Comparison of ENCODE assay signal across 1 cellular context in the genomic region with DNA sequence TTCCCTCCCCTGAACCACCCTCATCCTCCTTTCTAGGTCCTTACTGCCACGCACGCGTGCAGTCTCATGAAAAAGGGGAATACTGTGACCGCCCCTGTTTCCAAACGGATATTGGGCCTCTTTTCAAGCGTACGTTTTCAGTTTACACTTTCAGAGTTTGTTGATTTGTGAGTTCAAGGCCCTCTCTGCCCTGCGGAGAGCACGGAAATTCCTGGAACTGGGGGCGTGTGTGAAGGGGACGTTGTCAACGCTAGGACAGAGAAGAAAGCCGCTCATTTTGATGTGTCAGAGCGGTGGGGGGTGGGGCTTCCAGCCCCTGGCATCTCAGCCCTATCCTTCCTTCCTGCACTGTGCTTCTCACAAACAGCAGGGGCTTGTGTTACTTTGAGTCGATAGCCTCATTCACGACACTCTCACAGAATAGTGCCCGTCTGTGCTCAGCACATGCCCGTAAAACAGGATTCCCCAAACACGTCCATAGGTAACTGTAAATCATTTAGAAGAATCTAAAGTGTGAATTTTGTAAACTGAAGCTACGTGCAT.
A peak's percentile ranks its signal among the peaks of the same experiment; 100 is the strongest.
TF ChIP-seq lines count a peak whose summit lies in the region.

No MANE protein-coding gene starts in this region.

TF ChIP-seq in HepG2, 621 proteins besides CTCF, POLR2A, EP300 and RAD21 (continued from another document and continues in another):
- TF ChIP-seq PRDM15 (CRISPR knock-in tag; IDR thresholded peaks at IDR 0.05): peak; percentile 79; the same call in 1 of the 2 replicates
- TF ChIP-seq, protein P1, sequence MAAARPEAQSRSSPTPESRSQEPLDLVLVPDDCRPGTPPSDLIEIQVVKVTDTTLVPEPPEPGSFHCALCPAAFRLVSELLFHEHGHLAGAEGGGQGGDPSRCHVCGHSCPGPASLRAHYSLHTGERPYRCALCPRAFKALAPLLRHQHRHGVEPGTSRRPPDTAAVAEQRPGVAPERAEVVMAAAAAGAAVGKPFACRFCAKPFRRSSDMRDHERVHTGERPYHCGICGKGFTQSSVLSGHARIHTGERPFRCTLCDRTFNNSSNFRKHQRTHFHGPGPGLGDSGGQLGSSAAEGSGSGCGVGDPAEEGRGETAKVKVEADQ (CRISPR knock-in tag; IDR thresholded peaks at IDR 0.05; ENCODE audit: borderline replicate concordance): no peak
- TF ChIP-seq ZNF18 (CRISPR knock-in tag; IDR thresholded peaks at IDR 0.05; ENCODE audit: insufficient replicate concordance): peak; percentile 76
- 0 out of 2 replicates have a peak, but pooled peaks have one; percentile 44 for TF ChIP-seq DNMT3B (CRISPR knock-in tag; conservative IDR thresholded peaks at IDR 0.05)
- no peak for TF ChIP-seq TAF15 (IDR thresholded peaks at IDR 0.05; ENCODE audit: low read depth, low read length, poor library complexity, severe bottlenecking)
- TF ChIP-seq ZSCAN9 (CRISPR knock-in tag; IDR thresholded peaks at IDR 0.05; ENCODE audit: borderline replicate concordance): peak; percentile 80; the same call in 1 of the 2 replicates
- TF ChIP-seq ZNF121 (CRISPR knock-in tag; IDR thresholded peaks at IDR 0.05): no peak
- no peak for TF ChIP-seq FLYWCH1 (CRISPR knock-in tag; IDR thresholded peaks at IDR 0.05)
- TF ChIP-seq KDM5A (IDR thresholded peaks at IDR 0.05; ENCODE audit: borderline replicate concordance, low read length): no peak
- no peak for TF ChIP-seq ZNF879 (CRISPR knock-in tag; IDR thresholded peaks at IDR 0.05)
- TF ChIP-seq LCORL (IDR thresholded peaks at IDR 0.05): no peak
- peak; percentile 84 for TF ChIP-seq LCORL (CRISPR knock-in tag; IDR thresholded peaks at IDR 0.05)
- TF ChIP-seq, protein P2, sequence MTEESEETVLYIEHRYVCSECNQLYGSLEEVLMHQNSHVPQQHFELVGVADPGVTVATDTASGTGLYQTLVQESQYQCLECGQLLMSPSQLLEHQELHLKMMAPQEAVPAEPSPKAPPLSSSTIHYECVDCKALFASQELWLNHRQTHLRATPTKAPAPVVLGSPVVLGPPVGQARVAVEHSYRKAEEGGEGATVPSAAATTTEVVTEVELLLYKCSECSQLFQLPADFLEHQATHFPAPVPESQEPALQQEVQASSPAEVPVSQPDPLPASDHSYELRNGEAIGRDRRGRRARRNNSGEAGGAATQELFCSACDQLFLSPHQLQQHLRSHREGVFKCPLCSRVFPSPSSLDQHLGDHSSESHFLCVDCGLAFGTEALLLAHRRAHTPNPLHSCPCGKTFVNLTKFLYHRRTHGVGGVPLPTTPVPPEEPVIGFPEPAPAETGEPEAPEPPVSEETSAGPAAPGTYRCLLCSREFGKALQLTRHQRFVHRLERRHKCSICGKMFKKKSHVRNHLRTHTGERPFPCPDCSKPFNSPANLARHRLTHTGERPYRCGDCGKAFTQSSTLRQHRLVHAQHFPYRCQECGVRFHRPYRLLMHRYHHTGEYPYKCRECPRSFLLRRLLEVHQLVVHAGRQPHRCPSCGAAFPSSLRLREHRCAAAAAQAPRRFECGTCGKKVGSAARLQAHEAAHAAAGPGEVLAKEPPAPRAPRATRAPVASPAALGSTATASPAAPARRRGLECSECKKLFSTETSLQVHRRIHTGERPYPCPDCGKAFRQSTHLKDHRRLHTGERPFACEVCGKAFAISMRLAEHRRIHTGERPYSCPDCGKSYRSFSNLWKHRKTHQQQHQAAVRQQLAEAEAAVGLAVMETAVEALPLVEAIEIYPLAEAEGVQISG (CRISPR knock-in tag; IDR thresholded peaks at IDR 0.05): peak; percentile 73
- peak; percentile 92 for TF ChIP-seq TARDBP (CRISPR knock-in tag; IDR thresholded peaks at IDR 0.05)
- peak; percentile 50; the same call in 1 of the 2 replicates for TF ChIP-seq GATAD1 (CRISPR knock-in tag; IDR thresholded peaks at IDR 0.05)
- TF ChIP-seq XRCC5 (optimal IDR thresholded peaks at IDR 0.05; ENCODE audit: low read length): no peak
- TF ChIP-seq ZFP36L1 (CRISPR knock-in tag; IDR thresholded peaks at IDR 0.05): peak; percentile 72; the same call in 1 of the 2 replicates
- TF ChIP-seq MBD4 (IDR thresholded peaks at IDR 0.05; ENCODE audit: borderline replicate concordance, low read length): no peak; the same call in 1 of the 2 replicates
- no peak for TF ChIP-seq PBX3 (CRISPR knock-in tag; IDR thresholded peaks at IDR 0.05; ENCODE audit: borderline replicate concordance)
- no peak for TF ChIP-seq KLF13 (CRISPR knock-in tag; IDR thresholded peaks at IDR 0.05)
- TF ChIP-seq ZNF687 (CRISPR knock-in tag; IDR thresholded peaks at IDR 0.05): peak; percentile 97
- peak; percentile 63; the same call in 1 of the 2 replicates for TF ChIP-seq YEATS2 (CRISPR knock-in tag; IDR thresholded peaks at IDR 0.05; ENCODE audit: borderline replicate concordance)
- no peak for TF ChIP-seq ZBTB46 (CRISPR knock-in tag; IDR thresholded peaks at IDR 0.05; ENCODE audit: borderline replicate concordance)
- TF ChIP-seq SALL2 (CRISPR knock-in tag; IDR thresholded peaks at IDR 0.05): 0 out of 2 replicates have a peak, but pooled peaks have one; percentile 45
- TF ChIP-seq ZBTB1 (CRISPR knock-in tag; IDR thresholded peaks at IDR 0.05; ENCODE audit: borderline replicate concordance): no peak
- TF ChIP-seq FOXK1 (CRISPR knock-in tag; IDR thresholded peaks at IDR 0.05; ENCODE audit: borderline replicate concordance, low read depth): peak; percentile 80
- no peak for TF ChIP-seq ZNF678 (CRISPR knock-in tag; IDR thresholded peaks at IDR 0.05)
- TF ChIP-seq, protein P3, sequence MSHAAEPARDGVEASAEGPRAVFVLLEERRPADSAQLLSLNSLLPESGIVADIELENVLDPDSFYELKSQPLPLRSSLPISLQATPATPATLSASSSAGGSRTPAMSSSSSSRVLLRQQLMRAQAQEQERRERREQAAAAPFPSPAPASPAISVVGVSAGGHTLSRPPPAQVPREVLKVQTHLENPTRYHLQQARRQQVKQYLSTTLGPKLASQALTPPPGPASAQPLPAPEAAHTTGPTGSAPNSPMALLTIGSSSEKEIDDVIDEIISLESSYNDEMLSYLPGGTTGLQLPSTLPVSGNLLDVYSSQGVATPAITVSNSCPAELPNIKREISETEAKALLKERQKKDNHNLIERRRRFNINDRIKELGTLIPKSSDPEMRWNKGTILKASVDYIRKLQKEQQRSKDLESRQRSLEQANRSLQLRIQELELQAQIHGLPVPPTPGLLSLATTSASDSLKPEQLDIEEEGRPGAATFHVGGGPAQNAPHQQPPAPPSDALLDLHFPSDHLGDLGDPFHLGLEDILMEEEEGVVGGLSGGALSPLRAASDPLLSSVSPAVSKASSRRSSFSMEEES (CRISPR knock-in tag; IDR thresholded peaks at IDR 0.05): peak; percentile 80
- TF ChIP-seq SNAI1 (CRISPR knock-in tag; IDR thresholded peaks at IDR 0.05; ENCODE audit: borderline replicate concordance): 0 out of 2 replicates have a peak, but pooled peaks have one; percentile 62
- no peak for TF ChIP-seq CENPX (CRISPR knock-in tag; IDR thresholded peaks at IDR 0.05)
- TF ChIP-seq ZNF577 (CRISPR knock-in tag; IDR thresholded peaks at IDR 0.05; ENCODE audit: borderline replicate concordance, low read depth): no peak
- TF ChIP-seq TCF12 (IDR thresholded peaks at IDR 0.05): no peak
- peak; percentile 93 for TF ChIP-seq TCF12 (CRISPR knock-in tag; IDR thresholded peaks at IDR 0.05)
